ENCODE assay signal across 1 cellular context in the genomic region with DNA sequence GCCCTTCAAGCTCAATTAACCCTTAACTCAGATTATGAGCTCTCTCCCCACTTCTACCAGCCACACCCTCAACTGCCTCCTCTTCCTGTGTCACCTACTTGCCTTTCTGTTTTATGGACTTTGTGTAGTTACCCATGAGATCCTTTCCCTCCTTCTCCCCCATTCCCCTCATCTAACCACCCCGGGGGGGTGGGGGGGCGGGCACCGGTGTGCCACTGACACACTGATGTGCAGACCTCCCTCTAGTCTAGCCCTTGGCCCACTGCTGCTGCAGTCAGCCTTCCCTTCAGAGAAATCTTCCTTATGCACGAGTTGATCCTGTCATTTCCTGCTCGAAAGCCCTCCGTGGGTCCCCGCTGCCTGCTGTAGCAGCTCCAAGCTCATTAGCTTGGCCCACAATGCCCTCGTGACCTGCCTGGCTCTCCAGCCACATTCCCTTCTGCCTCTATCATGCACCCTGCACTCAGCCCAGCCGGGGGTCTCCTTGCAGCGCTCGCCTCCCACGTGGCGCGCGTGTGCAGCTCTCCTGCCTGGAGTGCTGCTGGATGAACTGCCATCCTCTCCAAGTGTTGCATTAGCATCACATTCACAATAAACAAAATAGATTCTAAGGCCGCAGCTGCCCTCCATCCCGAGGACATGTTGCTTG.
TF ChIP-seq lines count a peak whose summit lies in the region.

No MANE protein-coding gene starts in this region.

TF ChIP-seq in GM23338, 12 proteins besides CTCF, POLR2A, EP300 and RAD21:
- TF ChIP-seq, protein P1, sequence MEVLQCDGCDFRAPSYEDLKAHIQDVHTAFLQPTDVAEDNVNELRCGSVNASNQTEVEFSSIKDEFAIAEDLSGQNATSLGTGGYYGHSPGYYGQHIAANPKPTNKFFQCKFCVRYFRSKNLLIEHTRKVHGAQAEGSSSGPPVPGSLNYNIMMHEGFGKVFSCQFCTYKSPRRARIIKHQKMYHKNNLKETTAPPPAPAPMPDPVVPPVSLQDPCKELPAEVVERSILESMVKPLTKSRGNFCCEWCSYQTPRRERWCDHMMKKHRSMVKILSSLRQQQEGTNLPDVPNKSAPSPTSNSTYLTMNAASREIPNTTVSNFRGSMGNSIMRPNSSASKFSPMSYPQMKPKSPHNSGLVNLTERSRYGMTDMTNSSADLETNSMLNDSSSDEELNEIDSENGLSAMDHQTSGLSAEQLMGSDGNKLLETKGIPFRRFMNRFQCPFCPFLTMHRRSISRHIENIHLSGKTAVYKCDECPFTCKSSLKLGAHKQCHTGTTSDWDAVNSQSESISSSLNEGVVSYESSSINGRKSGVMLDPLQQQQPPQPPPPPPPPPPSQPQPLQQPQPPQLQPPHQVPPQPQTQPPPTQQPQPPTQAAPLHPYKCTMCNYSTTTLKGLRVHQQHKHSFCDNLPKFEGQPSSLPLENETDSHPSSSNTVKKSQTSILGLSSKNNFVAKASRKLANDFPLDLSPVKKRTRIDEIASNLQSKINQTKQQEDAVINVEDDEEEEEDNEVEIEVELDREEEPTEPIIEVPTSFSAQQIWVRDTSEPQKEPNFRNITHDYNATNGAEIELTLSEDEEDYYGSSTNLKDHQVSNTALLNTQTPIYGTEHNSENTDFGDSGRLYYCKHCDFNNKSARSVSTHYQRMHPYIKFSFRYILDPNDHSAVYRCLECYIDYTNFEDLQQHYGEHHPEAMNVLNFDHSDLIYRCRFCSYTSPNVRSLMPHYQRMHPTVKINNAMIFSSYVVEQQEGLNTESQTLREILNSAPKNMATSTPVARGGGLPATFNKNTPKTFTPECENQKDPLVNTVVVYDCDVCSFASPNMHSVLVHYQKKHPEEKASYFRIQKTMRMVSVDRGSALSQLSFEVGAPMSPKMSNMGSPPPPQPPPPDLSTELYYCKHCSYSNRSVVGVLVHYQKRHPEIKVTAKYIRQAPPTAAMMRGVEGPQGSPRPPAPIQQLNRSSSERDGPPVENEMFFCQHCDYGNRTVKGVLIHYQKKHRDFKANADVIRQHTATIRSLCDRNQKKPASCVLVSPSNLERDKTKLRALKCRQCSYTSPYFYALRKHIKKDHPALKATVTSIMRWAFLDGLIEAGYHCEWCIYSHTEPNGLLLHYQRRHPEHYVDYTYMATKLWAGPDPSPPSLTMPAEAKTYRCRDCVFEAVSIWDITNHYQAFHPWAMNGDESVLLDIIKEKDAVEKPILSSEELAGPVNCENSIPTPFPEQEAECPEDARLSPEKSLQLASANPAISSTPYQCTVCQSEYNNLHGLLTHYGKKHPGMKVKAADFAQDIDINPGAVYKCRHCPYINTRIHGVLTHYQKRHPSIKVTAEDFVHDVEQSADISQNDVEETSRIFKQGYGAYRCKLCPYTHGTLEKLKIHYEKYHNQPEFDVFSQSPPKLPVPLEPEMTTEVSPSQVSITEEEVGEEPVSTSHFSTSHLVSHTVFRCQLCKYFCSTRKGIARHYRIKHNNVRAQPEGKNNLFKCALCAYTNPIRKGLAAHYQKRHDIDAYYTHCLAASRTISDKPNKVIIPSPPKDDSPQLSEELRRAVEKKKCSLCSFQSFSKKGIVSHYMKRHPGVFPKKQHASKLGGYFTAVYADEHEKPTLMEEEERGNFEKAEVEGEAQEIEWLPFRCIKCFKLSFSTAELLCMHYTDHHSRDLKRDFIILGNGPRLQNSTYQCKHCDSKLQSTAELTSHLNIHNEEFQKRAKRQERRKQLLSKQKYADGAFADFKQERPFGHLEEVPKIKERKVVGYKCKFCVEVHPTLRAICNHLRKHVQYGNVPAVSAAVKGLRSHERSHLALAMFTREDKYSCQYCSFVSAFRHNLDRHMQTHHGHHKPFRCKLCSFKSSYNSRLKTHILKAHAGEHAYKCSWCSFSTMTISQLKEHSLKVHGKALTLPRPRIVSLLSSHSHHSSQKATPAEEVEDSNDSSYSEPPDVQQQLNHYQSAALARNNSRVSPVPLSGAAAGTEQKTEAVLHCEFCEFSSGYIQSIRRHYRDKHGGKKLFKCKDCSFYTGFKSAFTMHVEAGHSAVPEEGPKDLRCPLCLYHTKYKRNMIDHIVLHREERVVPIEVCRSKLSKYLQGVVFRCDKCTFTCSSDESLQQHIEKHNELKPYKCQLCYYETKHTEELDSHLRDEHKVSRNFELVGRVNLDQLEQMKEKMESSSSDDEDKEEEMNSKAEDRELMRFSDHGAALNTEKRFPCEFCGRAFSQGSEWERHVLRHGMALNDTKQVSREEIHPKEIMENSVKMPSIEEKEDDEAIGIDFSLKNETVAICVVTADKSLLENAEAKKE (CRISPR knock-in tag; IDR thresholded peaks at IDR 0.05), result no peak
- TF ChIP-seq JUNB (IDR thresholded peaks at IDR 0.05; ENCODE audit: unreplicated experiment), result no peak
